In genomic region chr1:39133340-39133684, GRCh38 we compare ENCODE assay signal across 10 cellular contexts.
DNase-seq lines count a peak whose midpoint lies in the region; ATAC-seq and TF ChIP-seq lines count a peak whose summit lies in the region.
"Had no signal": no experiment of that assay in that cellular context is flagged by ENCODE, and none has a peak within 500 bp of the region (broad histone marks: within the 10 kb centered on the region; RNA-seq: fewer than 3 reads in every experiment).

No MANE protein-coding gene starts in this region.

- H3K4me1 ChIP-seq in iPS-18a (ENCODE audit: control insufficient read depth, low read depth, low read length) (peaks cover 46% of the 10 kb centered on the region), sigmoid colon (peaks cover 0 to 74% (median 56%) of the 10 kb centered on the region in 4 donors)

- H3K27me3 ChIP-seq in iPS-18a (ENCODE audit: control insufficient read depth, insufficient read depth, low read length) (no peaks in the 10 kb centered on the region), sigmoid colon (no peaks in the 10 kb centered on the region)
- H3K27me3 ChIP-seq: testis had no signal

- H3K4me3 ChIP-seq in iPS-18a (ENCODE audit: low read length) (peak overlapping the region; percentile 49), sigmoid colon (no peak overlapping the region)
- H3K4me3 ChIP-seq: testis had no signal

- TF ChIP-seq CTCF in C4-2B (conservative IDR thresholded peaks at IDR 0.05), result peak; percentile 56
- TF ChIP-seq CTCF in sigmoid colon (IDR thresholded peaks at IDR 0.05), result no peak

- no peaks in the 10 kb centered on the region for H3K36me3 ChIP-seq in iPS-18a (ENCODE audit: control insufficient read depth, low read depth, low read length)
- no peaks in the 10 kb centered on the region for H3K36me3 ChIP-seq in sigmoid colon

- H3K9ac ChIP-seq in iPS-18a (ENCODE audit: low read length), result peak overlapping the region; percentile 50

- no peak for TF ChIP-seq POLR2A in sigmoid colon (IDR thresholded peaks at IDR 0.05)

- WGBS in sigmoid colon, 2 donors, result 63 to 67% methylated on average over 1 of the region's 1 CpG

- H3K27ac ChIP-seq in C4-2B (peak overlapping the region; percentile 81), angular gyrus (ENCODE audit: low read depth, low read length) (peak overlapping the region; percentile 35), iPS-18a (ENCODE audit: low read length) (peak overlapping the region; percentile 87), sigmoid colon (peak overlapping the region; percentile 59 to 80 (median 70))
- H3K27ac ChIP-seq: testis had no signal

- TF ChIP-seq EP300 in sigmoid colon (IDR thresholded peaks at IDR 0.05), result no peak

- DNase-seq in sigmoid colon, result no peak
- no peak for DNase-seq in HT-29 (ENCODE audit: low spot score)
- DNase-seq: activated T-cell treated with anti-CD3 and anti-CD28 coated beads, Interleukin-2, amount 50 U/mL, for 4 hours; testis had no signal

- ATAC-seq in GM21367 (IDR thresholded peaks at IDR 0.05; ENCODE audit: unreplicated experiment), result no peak
- ATAC-seq in GM18868 (IDR thresholded peaks at IDR 0.05; ENCODE audit: unreplicated experiment), result no peak
- no peak for ATAC-seq in HG03095 (IDR thresholded peaks at IDR 0.05; ENCODE audit: unreplicated experiment)
- ATAC-seq: activated T-cell treated with anti-CD3 and anti-CD28 coated beads, Interleukin-2, amount 50 U/mL, for 4 hours had no signal

- intact Hi-C loops in sigmoid colon (cut with DNase I), result loop anchor here (5.0 kb wide), 1 partner anchor 39 kb away; no protein-coding TSS in a partner anchor

- H3K9me3 ChIP-seq in iPS-18a (ENCODE audit: control insufficient read depth, low read depth, low read length) (no peaks in the 10 kb centered on the region), sigmoid colon (no peaks in the 10 kb centered on the region)
- H3K9me3 ChIP-seq: testis had no signal

Comparison
In these comparisons a context has a peak if more than half of its experiments do, and no peak if none do; other contexts are left out.
1. H3K27ac ChIP-seq: peak in every context shown above with its lines; median percentile 87 in iPS-18a; 81 in C4-2B; 70 in sigmoid colon; 35 in angular gyrus.